In the genomic region with DNA sequence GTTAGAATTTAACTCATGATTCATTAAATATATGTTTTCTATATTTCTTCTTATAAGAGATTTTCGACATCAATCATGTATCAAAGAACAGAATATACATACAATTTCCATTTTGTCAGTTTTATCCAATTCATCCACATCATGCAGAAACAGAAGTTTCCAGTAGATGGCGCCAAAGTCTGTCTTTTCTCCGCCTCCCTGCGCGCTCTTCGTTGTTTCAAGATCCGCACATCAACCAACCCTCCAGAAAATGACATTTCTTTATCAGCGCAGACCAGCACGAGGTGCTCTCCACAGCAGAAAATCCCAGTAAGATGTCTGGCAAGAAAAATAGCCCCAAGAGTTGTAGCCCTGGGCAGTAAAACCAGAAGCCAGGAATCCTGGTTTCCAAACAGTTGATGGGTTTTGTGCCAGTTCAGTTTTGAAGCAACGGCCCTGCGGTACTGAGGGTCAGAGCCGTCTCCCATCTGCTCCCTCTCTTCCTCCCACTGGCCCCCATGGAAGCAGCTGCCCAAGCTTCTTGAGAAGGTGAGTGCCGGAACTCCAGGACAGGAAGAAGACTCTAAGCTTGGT, we compare ENCODE assay signal across 8 cellular contexts. TPM values are rescaled to one million over a fixed set of nuclear protein-coding genes. Genes with fewer than 3 reads are reported as not detected.
DNase-seq lines count a peak whose midpoint lies in the region; ATAC-seq, FAIRE-seq and TF ChIP-seq lines count a peak whose summit lies in the region.

No MANE protein-coding gene starts in this region.

- no peak for TF ChIP-seq POLR2A in K562 (conservative IDR thresholded peaks at IDR 0.05)

- POLR2A ChIA-PET in K562 (lab: Yijun Ruan, JAX): interaction anchor here (0.6 kb wide), 2 partner anchors 300 to 968 kb away, joined by 3 to 5 read pairs; no protein-coding TSS in a partner anchor

- H3K4me2 ChIP-seq in K562 (ENCODE audit: insufficient read depth, low read length): no peak overlapping the region

- H3K4me3 ChIP-seq in K562 (no peak overlapping the region), iPS-18a (ENCODE audit: low read length) (peak overlapping the region; percentile 25)

- CTCF ChIA-PET in K562 (lab: Yijun Ruan, JAX; ENCODE audit: low intra/inter-chr PET ratio): interaction anchor here (0.6 to 2.5 kb wide), 4 partner anchors 386 to 765 kb away, joined by 3 to 14 read pairs (median 8); no protein-coding TSS in a partner anchor

- TF ChIP-seq EP300 in K562 (IDR thresholded peaks at IDR 0.05; ENCODE audit: low read length): no peak

- peaks cover 3% of the 10 kb centered on the region in 2 experiments; a peak in 3 of 5 replicates for H3K4me1 ChIP-seq in K562 (replicated peaks in 1 of 2; ENCODE audit: control insufficient read depth in 2 of 2, insufficient read depth in 2 of 2, low read length in 2 of 2)
- peaks cover 4% of the 10 kb centered on the region for H3K4me1 ChIP-seq in iPS-18a (ENCODE audit: control insufficient read depth, low read depth, low read length)

- peak; percentile 57 for ATAC-seq in GM18517 (IDR thresholded peaks at IDR 0.05; ENCODE audit: unreplicated experiment)
- peak; percentile 85 for ATAC-seq in K562

- H3K27ac ChIP-seq in K562 (ENCODE audit: extremely low read depth, low read depth, low read length) (no peak overlapping the region), iPS-18a (ENCODE audit: low read length) (no peak overlapping the region)

- no peak overlapping the region for H3K9ac ChIP-seq in K562 (ENCODE audit: insufficient read depth in 1 of 2, low read depth in 2 of 2, low read length in 2 of 2)
- no peak overlapping the region for H3K9ac ChIP-seq in iPS-18a (ENCODE audit: low read length)

- intact Hi-C loops in K562 (cut with micrococcal nuclease): loop anchor here (1.0 to 10.0 kb wide), 8 partner anchors 387 to 1701 kb away; no protein-coding TSS in a partner anchor

- peak; percentile 73 to 97 (median 89) for TF ChIP-seq CTCF in K562 (IDR thresholded peaks at IDR 0.05 in 2 of 3, conservative IDR thresholded peaks at IDR 0.05 in 1 of 3; ENCODE audit: insufficient read depth in 2 of 3, low read depth in 1 of 3, low read length in 3 of 3)

- H3K9me3 ChIP-seq in K562 (replicated peaks; ENCODE audit: control insufficient read depth, insufficient read depth, low read depth, low read length) (no peaks in the 10 kb centered on the region), iPS-18a (ENCODE audit: control insufficient read depth, low read depth, low read length) (no peaks in the 10 kb centered on the region)

- no peaks in the 10 kb centered on the region for H3K36me3 ChIP-seq in K562 (ENCODE audit: control insufficient read depth, insufficient read depth, low read length)
- no peaks in the 10 kb centered on the region for H3K36me3 ChIP-seq in iPS-18a (ENCODE audit: control insufficient read depth, low read depth, low read length)

- DNase-seq in AG08395 (ENCODE audit: low spot score): peak; percentile 83
- DNase-seq in NCI-H128 (lab: John Stamatoyannopoulos, UW; ENCODE audit: unreplicated experiment): peak; percentile 40
- DNase-seq in T-helper 9 cell: peak; percentile 46
- peak; percentile 77 to 86 (median 81) for DNase-seq in K562 (ENCODE audit: extremely low read depth in 1 of 4, low spot score in 3 of 4)
- peak; percentile 65 for DNase-seq in stimulated activated CD4-positive, alpha-beta T cell treated with anti-CD3 and anti-CD28 coated beads, Interleukin-15, amount 100 ng/mL, for 24 hours
- DNase-seq in cortex of kidney (lab: John Stamatoyannopoulos, UW): no peak

- no peaks in the 10 kb centered on the region; the same call in none of the 2 replicates for H4K20me1 ChIP-seq in K562 (replicated peaks; ENCODE audit: control insufficient read depth, insufficient read depth, low read length)

- TF ChIP-seq RAD21 in K562 (CRISPR knock-in tag; conservative IDR thresholded peaks at IDR 0.05 in 1 of 2, IDR thresholded peaks at IDR 0.05 in 1 of 2): peak; percentile 95 to 97

- in situ Hi-C loops in K562 (cut with MboI): loop anchor here (25.0 kb wide), 2 partner anchors 1284 to 1459 kb away; no protein-coding TSS in a partner anchor

- no TSS peak for BruUV-seq in K562 (replicated peaks; lab: Mats Ljungman, UMichigan)

- H3K9me1 ChIP-seq in K562 (ENCODE audit: control insufficient read depth, insufficient read depth, low read length): no peaks in the 10 kb centered on the region

- H3K27me3 ChIP-seq in K562 (ENCODE audit: control insufficient read depth in 2 of 2, insufficient read depth in 2 of 2, low read length in 2 of 2) (peaks cover 0 to 30% of the 10 kb centered on the region in 2 experiments; a peak in 2 of 5 replicates), iPS-18a (ENCODE audit: control insufficient read depth, insufficient read depth, low read length) (peaks cover 5% of the 10 kb centered on the region)

- H3K79me2 ChIP-seq in K562 (ENCODE audit: control insufficient read depth, insufficient read depth, low read length): no peaks in the 10 kb centered on the region

- 15% methylated on average over 13 of the region's 13 CpGs for WGBS in K562 (ENCODE audit: insufficient coverage, low coverage, missing lambda C conversion rate)

- FAIRE-seq in K562 (lab: Jason Lieb, UNC): peak; percentile 91

- 0 out of 2 replicates have a peak overlapping the region, but pooled peaks have one; percentile 3 for H2AFZ ChIP-seq in K562 (ENCODE audit: low read depth, low read length)

TF ChIP-seq in K562, 482 proteins besides CTCF, POLR2A, EP300 and RAD21 (continues in another document):
- TF ChIP-seq, protein P1, sequence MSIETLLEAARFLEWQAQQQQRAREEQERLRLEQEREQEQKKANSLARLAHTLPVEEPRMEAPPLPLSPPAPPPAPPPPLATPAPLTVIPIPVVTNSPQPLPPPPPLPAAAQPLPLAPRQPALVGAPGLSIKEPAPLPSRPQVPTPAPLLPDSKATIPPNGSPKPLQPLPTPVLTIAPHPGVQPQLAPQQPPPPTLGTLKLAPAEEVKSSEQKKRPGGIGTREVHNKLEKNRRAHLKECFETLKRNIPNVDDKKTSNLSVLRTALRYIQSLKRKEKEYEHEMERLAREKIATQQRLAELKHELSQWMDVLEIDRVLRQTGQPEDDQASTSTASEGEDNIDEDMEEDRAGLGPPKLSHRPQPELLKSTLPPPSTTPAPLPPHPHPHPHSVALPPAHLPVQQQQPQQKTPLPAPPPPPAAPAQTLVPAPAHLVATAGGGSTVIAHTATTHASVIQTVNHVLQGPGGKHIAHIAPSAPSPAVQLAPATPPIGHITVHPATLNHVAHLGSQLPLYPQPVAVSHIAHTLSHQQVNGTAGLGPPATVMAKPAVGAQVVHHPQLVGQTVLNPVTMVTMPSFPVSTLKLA (conservative IDR thresholded peaks at IDR 0.05): peak; percentile 55 to 57; a peak in 3 of 4 replicates
- TF ChIP-seq TRIM24 (IDR thresholded peaks at IDR 0.05): no peak
- TF ChIP-seq PHF20 (IDR thresholded peaks at IDR 0.05; ENCODE audit: partially characterized antibody): no peak
- peak; percentile 29; the same call in 1 of the 2 replicates for TF ChIP-seq PKNOX1 (IDR thresholded peaks at IDR 0.05)
- TF ChIP-seq BDP1 (IDR thresholded peaks at IDR 0.05; ENCODE audit: insufficient read depth, insufficient read length): no peak

RNA-seq across cellular contexts. Expression of gene GPR137B, which starts 38.6 kb away (rescaled TPM):
- 0.28 and 0.65 TPM in 2 replicates for total RNA-seq in K562 (2011; cell fraction: chromatin; rRNA removed; ENCODE audit: low replicate concordance)
- total RNA-seq in K562 (2011; cell fraction: nucleolus; rRNA removed): 0.17 and 0.79 TPM in 2 replicates
- 0.22 and 2.1 TPM in 2 replicates for total RNA-seq in K562 (2011; cell fraction: nucleoplasm; rRNA removed)
- total RNA-seq in K562 (2014; rRNA removed) (0.36 and 0.94 TPM in 2 replicates), K562 (2014; rRNA removed; fragmentation: Illumina TruSeq; extraction: Trizol) (0.70 and 0.76 TPM in 2 replicates), K562 (2015; rRNA removed; fragmentation: Illumina TruSeq; extraction: Trizol) (0.75 and 0.87 TPM in 2 replicates), K562 (2021) (0.49 and 0.62 TPM in 2 replicates)
- polyA plus RNA-seq in K562 (2011; rRNA removed) (0.04 and 0.28 TPM in 2 replicates), K562 (2014; fragmentation: Illumina TruSeq; extraction: Trizol) (1.0 and 1.1 TPM in 2 replicates), K562 (2014; fragmentation: Nextera tagmentation; extraction: Ambion mirVana) (under 1 TPM; 0.14 to 0.35 TPM), K562 (2014; rRNA removed) (0.49 and 0.62 TPM in 2 replicates)
- polyA plus RNA-seq in K562 (2011; cell fraction: cytosol; rRNA removed): 0.07 and 0.19 TPM in 2 replicates
- 0.30 and 0.60 TPM in 2 replicates for polyA plus RNA-seq in K562 (2011; cell fraction: nucleus; rRNA removed)
- polyA plus RNA-seq in K562 (2012): 0.78 and 1.8 TPM in 2 replicates
- polyA minus RNA-seq in K562 (2011; rRNA and poly(A)+ RNA removed): 0.27 TPM in 1 of 2 replicates, not detected in the other
- not detected in 2 replicates for polyA minus RNA-seq in K562 (2011; cell fraction: cytosol; rRNA and poly(A)+ RNA removed)
- polyA minus RNA-seq in K562 (2011; cell fraction: nucleus; rRNA and poly(A)+ RNA removed): 0.13 TPM in 1 of 2 replicates, not detected in the other

RNA-seq across cellular contexts. Expression of gene NID1, which starts 38.8 kb away (rescaled TPM):
- total RNA-seq in K562 (2011; cell fraction: chromatin; rRNA removed; ENCODE audit: low replicate concordance): not detected in 2 replicates
- not detected in 2 replicates for total RNA-seq in K562 (2011; cell fraction: nucleolus; rRNA removed)
- total RNA-seq in K562 (2011; cell fraction: nucleoplasm; rRNA removed): not detected in 2 replicates
- total RNA-seq in K562 (2014; rRNA removed) (not detected in 2 replicates), K562 (2014; rRNA removed; fragmentation: Illumina TruSeq; extraction: Trizol) (not detected in 2 replicates), K562 (2015; rRNA removed; fragmentation: Illumina TruSeq; extraction: Trizol) (not detected in 2 replicates), K562 (2021) (0.22 and 0.27 TPM in 2 replicates)
- polyA plus RNA-seq in K562 (2011; rRNA removed) (not detected in 2 replicates), K562 (2014; fragmentation: Illumina TruSeq; extraction: Trizol) (not detected in 2 replicates), K562 (2014; fragmentation: Nextera tagmentation; extraction: Ambion mirVana) (not detected), K562 (2014; rRNA removed) (not detected in 2 replicates)
- 0.01 TPM in 1 of 2 replicates, not detected in the other for polyA plus RNA-seq in K562 (2011; cell fraction: cytosol; rRNA removed)
- not detected in 2 replicates for polyA plus RNA-seq in K562 (2011; cell fraction: nucleus; rRNA removed)
- not detected in 2 replicates for polyA plus RNA-seq in K562 (2012)
- polyA minus RNA-seq in K562 (2011; rRNA and poly(A)+ RNA removed): not detected in 2 replicates
- polyA minus RNA-seq in K562 (2011; cell fraction: cytosol; rRNA and poly(A)+ RNA removed): 0.46 TPM in 1 of 2 replicates, not detected in the other
- not detected in 2 replicates for polyA minus RNA-seq in K562 (2011; cell fraction: nucleus; rRNA and poly(A)+ RNA removed)
